Comparison of ENCODE assay signal across 8 cellular contexts in genomic region chr2:11743846-11744553, GRCh38. TPM values are rescaled to one million over a fixed set of nuclear protein-coding genes. Genes with fewer than 3 reads are reported as not detected.
DNase-seq lines count a peak whose midpoint lies in the region; ATAC-seq and TF ChIP-seq lines count a peak whose summit lies in the region.

No MANE protein-coding gene starts in this region.

- peak; percentile 25 for ATAC-seq in CD8-positive, alpha-beta T cell
- ATAC-seq in lower lobe of right lung: peak; percentile 94 to 95

- POLR2A ChIA-PET in CD8-positive, alpha-beta T cell (lab: Charles Lee): interaction anchor here (0.7 to 1.5 kb wide), 3 partner anchors 9 to 152 kb away, joined by 3 to 5 read pairs (median 4); no protein-coding TSS in a partner anchor

- H3K27me3 ChIP-seq in CD8-positive, alpha-beta T cell (ENCODE audit: insufficient read depth, low read length): no peaks in the 10 kb centered on the region
- no peaks in the 10 kb centered on the region for H3K27me3 ChIP-seq in lower lobe of right lung (ENCODE audit: low read depth)

- H3K4me3 ChIP-seq in CD8-positive, alpha-beta T cell (ENCODE audit: low read depth, low read length): no peak overlapping the region
- peak overlapping the region; percentile 28 for H3K4me3 ChIP-seq in lower lobe of right lung

- peak overlapping the region; percentile 56 for H3K27ac Mint-ChIP-seq in CD8-positive, alpha-beta T cell

- H3K4me1 Mint-ChIP-seq in CD8-positive, alpha-beta T cell (ENCODE audit: low read depth): peaks cover 46% of the 10 kb centered on the region

- no peaks in the 10 kb centered on the region for H3K9me3 Mint-ChIP-seq in CD8-positive, alpha-beta T cell

- peak overlapping the region; percentile 54 for H3K4me3 Mint-ChIP-seq in CD8-positive, alpha-beta T cell

- H3K36me3 ChIP-seq in CD8-positive, alpha-beta T cell (ENCODE audit: insufficient read depth, low read length): no peaks in the 10 kb centered on the region
- no peaks in the 10 kb centered on the region for H3K36me3 ChIP-seq in lower lobe of right lung

- peak in 6 of 7 experiments; percentile 48 to 71 (median 62) for DNase-seq in CD8-positive, alpha-beta T cell
- DNase-seq in GM20000 (ENCODE audit: low spot score): peak; percentile 81
- peak; percentile 95 for DNase-seq in HK-2 (ENCODE audit: unreplicated experiment)
- DNase-seq in NCI-H82 (lab: John Stamatoyannopoulos, UW): peak; percentile 96
- peak; percentile 71 to 72 for DNase-seq in activated CD4-positive, alpha-beta T cell treated with anti-CD3 and anti-CD28 coated beads, Interleukin-2, amount 50 U/mL, for 4 hours
- DNase-seq in dermis microvascular lymphatic vessel endothelial cell (ENCODE audit: low read depth in 2 of 2): peak; percentile 85 to 99
- peak; percentile 95 for DNase-seq in lower lobe of right lung
- peak; percentile 57 to 78 (median 70) for DNase-seq in stimulated activated CD4-positive, alpha-beta T cell treated with anti-CD3 and anti-CD28 coated beads, TNF-alpha, amount 100 ng/mL, for 24 hours (ENCODE audit: low read depth in 3 of 3)

- H3K27me3 Mint-ChIP-seq in CD8-positive, alpha-beta T cell (ENCODE audit: low read depth): no peaks in the 10 kb centered on the region

- CTCF ChIA-PET in CD8-positive, alpha-beta T cell (lab: Charles Lee): interaction anchor here (1.1 to 4.9 kb wide), 11 partner anchors 9 to 56 kb away, joined by 3 to 27 read pairs (median 4); no protein-coding TSS in a partner anchor

- H3K36me3 Mint-ChIP-seq in CD8-positive, alpha-beta T cell: peaks cover 2% of the 10 kb centered on the region

- intact Hi-C loops in CD8-positive, alpha-beta T cell (cut with DNase I, micrococcal nuclease): loop anchor here (2.0 to 10.0 kb wide), 3 partner anchors 55 to 929 kb away; partner anchors contain the start of genes PDIA6 (in 1 of the 2) and ROCK2 (in 1 of the 2)
- intact Hi-C loops in lower lobe of right lung (cut with DNase I): no loop called here

- TF ChIP-seq CTCF in CD8-positive, alpha-beta T cell (IDR thresholded peaks at IDR 0.05): no peak
- TF ChIP-seq CTCF in GM20000 (IDR thresholded peaks at IDR 0.05; ENCODE audit: extremely low read depth, missing control alignments) (no peak), lower lobe of right lung (IDR thresholded peaks at IDR 0.05) (no peak)

- peaks cover 41% of the 10 kb centered on the region for H3K4me1 ChIP-seq in CD8-positive, alpha-beta T cell (ENCODE audit: insufficient read depth, low read length)
- peaks cover 58% of the 10 kb centered on the region for H3K4me1 ChIP-seq in lower lobe of right lung

- no peak overlapping the region for H3K27ac ChIP-seq in CD8-positive, alpha-beta T cell (ENCODE audit: low read depth, low read length)
- peak overlapping the region; percentile 66 for H3K27ac ChIP-seq in lower lobe of right lung

- no peaks in the 10 kb centered on the region for H3K9me3 ChIP-seq in CD8-positive, alpha-beta T cell (ENCODE audit: low read length)
- no peaks in the 10 kb centered on the region for H3K9me3 ChIP-seq in lower lobe of right lung

RNA-seq across cellular contexts. Expression of gene LPIN1, which starts 2.4 kb away (rescaled TPM):
- 100 to 1,000 TPM; 125 to 126 TPM for total RNA-seq in CD8-positive, alpha-beta T cell
- 14.1 and 14.7 TPM in 2 replicates for total RNA-seq in dermis microvascular lymphatic vessel endothelial cell
- total RNA-seq in lower lobe of right lung: 52.7 TPM
